ENCODE assay signal across 11 cellular contexts in genomic region chr6:16438677-16439615, GRCh38.
A peak's percentile ranks its signal among the peaks of the same experiment; 100 is the strongest.
DNase-seq lines count a peak whose midpoint lies in the region; ATAC-seq and TF ChIP-seq lines count a peak whose summit lies in the region.
"Had no signal": no experiment of that assay in that cellular context is flagged by ENCODE, and none has a peak within 500 bp of the region (broad histone marks: within the 10 kb centered on the region; RNA-seq: fewer than 3 reads in every experiment).

No MANE protein-coding gene starts in this region.

- H2BK120ac ChIP-seq in neuronal stem cell (ENCODE audit: low read depth, low read length): no peak overlapping the region

- H2BK15ac ChIP-seq in neuronal stem cell (ENCODE audit: low read length): no peak overlapping the region

- no peak overlapping the region for H4K91ac ChIP-seq in neuronal stem cell (ENCODE audit: low read depth, low read length, poor library complexity)

- no peak overlapping the region for H2AK5ac ChIP-seq in neuronal stem cell (ENCODE audit: low read depth, low read length)

- H3K18ac ChIP-seq in neuronal stem cell (ENCODE audit: low read length): no peak overlapping the region

- no peak overlapping the region for H3K14ac ChIP-seq in neuronal stem cell (ENCODE audit: low read length)

- no peak overlapping the region for H3K4me2 ChIP-seq in neuronal stem cell (ENCODE audit: insufficient read depth, low read length, poor library complexity, severe bottlenecking)

- no peaks in the 10 kb centered on the region for H3K79me1 ChIP-seq in neuronal stem cell (ENCODE audit: low read depth, low read length)

- H3K9ac ChIP-seq in neuronal stem cell (ENCODE audit: low read depth, low read length, poor library complexity): no peak overlapping the region

- no peaks in the 10 kb centered on the region for H3K27me3 ChIP-seq in neuronal stem cell (ENCODE audit: control insufficient read depth in 3 of 3, insufficient read depth in 3 of 3, low read depth in 1 of 3, low read length in 3 of 3)
- H3K27me3 ChIP-seq: suprapubic skin had no signal

- no peaks in the 10 kb centered on the region for H3K9me3 ChIP-seq in neuronal stem cell (replicated peaks in 1 of 2; ENCODE audit: control insufficient read depth in 2 of 2, insufficient read depth in 1 of 2, low read depth in 1 of 2, low read length in 2 of 2)
- H3K9me3 ChIP-seq: suprapubic skin had no signal

- no peak overlapping the region for H4K8ac ChIP-seq in neuronal stem cell (ENCODE audit: low read depth, low read length)

- no peak overlapping the region for H2AFZ ChIP-seq in neuronal stem cell (ENCODE audit: low read length)

- H3K4ac ChIP-seq in neuronal stem cell (ENCODE audit: low read length): no peak overlapping the region

- H2BK5ac ChIP-seq in neuronal stem cell (ENCODE audit: low read length): no peak overlapping the region

- no peak overlapping the region for H3K23ac ChIP-seq in neuronal stem cell (ENCODE audit: low read depth, low read length, poor library complexity)

- WGBS in neuronal stem cell (ENCODE audit: extremely low coverage in 2 of 2, insufficient read length in 2 of 2, insufficient replicate concordance in 1 of 2), 2 donors: 100% methylated on average over 1 of the region's 14 CpGs; no CpG with 5 or more reads in 1 of the 2 donors

- TF ChIP-seq CTCF in choroid plexus epithelial cell (conservative IDR thresholded peaks at IDR 0.05; ENCODE audit: low read depth, low read length): no peak

- H3K36me3 ChIP-seq in neuronal stem cell (replicated peaks in 1 of 2; ENCODE audit: control insufficient read depth in 2 of 2, insufficient read depth in 2 of 2, low read length in 2 of 2): no peaks in the 10 kb centered on the region
- H3K36me3 ChIP-seq: suprapubic skin had no signal

- H3K4me1 ChIP-seq in neuronal stem cell (ENCODE audit: control insufficient read depth in 2 of 2, insufficient read depth in 1 of 2, low read depth in 1 of 2, low read length in 2 of 2): no peaks in the 10 kb centered on the region

- no peak for ATAC-seq in HG02678 (IDR thresholded peaks at IDR 0.05; ENCODE audit: unreplicated experiment)
- no peak for ATAC-seq in GM18873 (IDR thresholded peaks at IDR 0.05; ENCODE audit: low FRiP score, unreplicated experiment)

- H3K4me3 ChIP-seq in choroid plexus epithelial cell (ENCODE audit: low read depth, low read length): no peak overlapping the region
- H3K4me3 ChIP-seq in neuronal stem cell (ENCODE audit: low read length in 2 of 2): no peak overlapping the region
- H3K4me3 ChIP-seq: suprapubic skin had no signal

- DNase-seq in GM03348 (ENCODE audit: low spot score) (peak; percentile 80), HT1080 (ENCODE audit: low read depth) (peak; percentile 25), choroid plexus epithelial cell (ENCODE audit: low read depth) (peak; percentile 43), neuronal stem cell (ENCODE audit: low spot score) (peak; percentile 17)
- no peak for DNase-seq in activated effector memory CD4-positive, alpha-beta T cell treated with anti-CD3 and anti-CD28 coated beads, Interleukin-2, amount 50 U/mL, for 16 hours
- DNase-seq: amygdala, NCI-H1930, small intestine had no signal

- H3K27ac ChIP-seq in neuronal stem cell (replicated peaks; ENCODE audit: low read length): no peak overlapping the region
- H3K27ac ChIP-seq: suprapubic skin had no signal

- no peak overlapping the region for H2BK12ac ChIP-seq in neuronal stem cell (ENCODE audit: low read length)
